Comparison of ENCODE assay signal across 8 cellular contexts in genomic region chr19:55115446-55116065, GRCh38. TPM values are rescaled to one million over a fixed set of nuclear protein-coding genes. Genes with fewer than 3 reads are reported as not detected.
DNase-seq lines count a peak whose midpoint lies in the region; ATAC-seq and TF ChIP-seq lines count a peak whose summit lies in the region.

No MANE protein-coding gene starts in this region.

- no peak overlapping the region for H3K14ac ChIP-seq in mesenchymal stem cell (ENCODE audit: low read length in 2 of 2)

- H4K91ac ChIP-seq in mesenchymal stem cell (ENCODE audit: low read length): peak overlapping the region; percentile 53

- DNase-seq in stimulated activated CD4-positive, alpha-beta T cell treated with anti-CD3 and anti-CD28 coated beads, Interleukin-15, amount 100 ng/mL, for 24 hours: peak; percentile 76
- DNase-seq in stimulated activated CD4-positive, alpha-beta T cell treated with anti-CD3 and anti-CD28 coated beads, Interleukin-12 subunit alpha, Interleukin-12 subunit beta, amount 100 ng/mL, for 4 hours: no peak
- DNase-seq in mesenchymal stem cell: peak; percentile 47
- no peak for DNase-seq in DMS 273 treated with DMSO at 0.1 percent for 48 hours (lab: John Stamatoyannopoulos, UW)
- DNase-seq in stimulated activated CD4-positive, alpha-beta T cell treated with anti-CD3 and anti-CD28 coated beads, Interleukin-4, amount 100 ng/mL, for 24 hours: no peak

- peaks cover 10 to 31% of the 10 kb centered on the region in 2 experiments for H3K36me3 ChIP-seq in mesenchymal stem cell (ENCODE audit: control insufficient read depth in 1 of 2, insufficient read depth in 2 of 2, low read depth in 1 of 2, low read length in 2 of 2)

- H3K27ac ChIP-seq in mesenchymal stem cell (ENCODE audit: low read length, poor library complexity, severe bottlenecking): no peak overlapping the region

- peaks cover 0 to 4% (median 0%) of the 10 kb centered on the region in 5 experiments for H3K9me3 Mint-ChIP-seq in brain

- no peak for TF ChIP-seq CTCF in brain (conservative IDR thresholded peaks at IDR 0.05)

- peak overlapping the region; percentile 100 for H3K9ac ChIP-seq in mesenchymal stem cell (ENCODE audit: low read length)

- H3K27me3 ChIP-seq in mesenchymal stem cell (ENCODE audit: control insufficient read depth in 1 of 2, insufficient read depth in 1 of 2, low read length in 2 of 2): no peaks in the 10 kb centered on the region

- H3K79me1 ChIP-seq in mesenchymal stem cell (replicated peaks; ENCODE audit: low read length, poor library complexity, severe bottlenecking): peaks cover 20% of the 10 kb centered on the region

- H2BK5ac ChIP-seq in mesenchymal stem cell (ENCODE audit: low read depth, low read length, poor library complexity, severe bottlenecking): no peak overlapping the region

- H3K4me1 ChIP-seq in mesenchymal stem cell (ENCODE audit: control insufficient read depth, insufficient read depth, low read depth, low read length): peaks cover 52% of the 10 kb centered on the region

- H3K4ac ChIP-seq in mesenchymal stem cell (ENCODE audit: low read depth in 1 of 2, low read length in 2 of 2): peak overlapping the region in 1 of 2 experiments; percentile 21

- H2BK12ac ChIP-seq in mesenchymal stem cell (ENCODE audit: low read length in 2 of 2): no peak overlapping the region

- peaks cover 57% of the 10 kb centered on the region for H3K4me1 Mint-ChIP-seq in brain

- H3K4me3 ChIP-seq in mesenchymal stem cell (ENCODE audit: insufficient read depth in 1 of 2, low read depth in 1 of 2, low read length in 2 of 2): peak overlapping the region; percentile 73 to 99

- peaks cover 19% of the 10 kb centered on the region for H3K27me3 Mint-ChIP-seq in brain

- no peak overlapping the region for H2BK120ac ChIP-seq in mesenchymal stem cell (ENCODE audit: low read depth, low read length)

- no peak overlapping the region for H3K18ac ChIP-seq in mesenchymal stem cell (ENCODE audit: low read depth in 1 of 2, low read length in 2 of 2)

- H3K9me3 ChIP-seq in mesenchymal stem cell (ENCODE audit: control insufficient read depth, low read length): no peaks in the 10 kb centered on the region

- no peak for ATAC-seq in HG03159 (IDR thresholded peaks at IDR 0.05; ENCODE audit: unreplicated experiment)
- ATAC-seq in GM21447 (IDR thresholded peaks at IDR 0.05; ENCODE audit: unreplicated experiment): no peak

- H3K23ac ChIP-seq in mesenchymal stem cell (ENCODE audit: low read length in 2 of 2): no peak overlapping the region

- H3K4me3 Mint-ChIP-seq in brain: peak overlapping the region; percentile 92 to 98 (median 96)

- H3K36me3 Mint-ChIP-seq in brain: no peaks in the 10 kb centered on the region

- H2BK15ac ChIP-seq in mesenchymal stem cell (ENCODE audit: low read depth, poor library complexity, severe bottlenecking): no peak overlapping the region

- whole genome bisulfite sequencing in mesenchymal stem cell: 62% methylated on average over 7 of the region's 13 CpGs

- H3K27ac Mint-ChIP-seq in brain: peak overlapping the region; percentile 93 to 96 (median 95)

- H2AFZ ChIP-seq in mesenchymal stem cell (ENCODE audit: low read depth, low read length): no peak overlapping the region

- peak overlapping the region; percentile 27 for H2AK5ac ChIP-seq in mesenchymal stem cell (ENCODE audit: low read length, severe bottlenecking)

- H3K4me2 ChIP-seq in mesenchymal stem cell (ENCODE audit: low read length, poor library complexity, severe bottlenecking): peak overlapping the region; percentile 90

- H4K8ac ChIP-seq in mesenchymal stem cell (ENCODE audit: low read length): no peak overlapping the region

RNA-seq across cellular contexts. Expression of gene PPP1R12C, which starts 1.9 kb away (rescaled TPM):
- polyA plus RNA-seq in brain (ENCODE audit: insufficient read depth, low read depth, low replicate concordance): 56.9 TPM
- polyA plus RNA-seq in mesenchymal stem cell (2013, experiment 1 of 2): 83.1 TPM
- polyA plus RNA-seq in mesenchymal stem cell (2013, experiment 2 of 2): 80.0 TPM

RNA-seq across cellular contexts. Expression of gene TNNT1, which starts 33.5 kb away (rescaled TPM):
- 5.7 TPM for polyA plus RNA-seq in brain (ENCODE audit: insufficient read depth, low read depth, low replicate concordance)
- 1.2 TPM for polyA plus RNA-seq in mesenchymal stem cell (2013, experiment 1 of 2)
- polyA plus RNA-seq in mesenchymal stem cell (2013, experiment 2 of 2): 0.99 TPM

RNA-seq across cellular contexts. Expression of gene EPS8L1, which starts 39.9 kb away (rescaled TPM):
- polyA plus RNA-seq in brain (ENCODE audit: insufficient read depth, low read depth, low replicate concordance): 5.5 TPM
- polyA plus RNA-seq in mesenchymal stem cell (2013, experiment 1 of 2): 5.2 TPM
- 4.9 TPM for polyA plus RNA-seq in mesenchymal stem cell (2013, experiment 2 of 2)

RNA-seq across cellular contexts. Expression of gene TNNI3, which starts 42.0 kb away (rescaled TPM):
- polyA plus RNA-seq in brain (ENCODE audit: insufficient read depth, low read depth, low replicate concordance): not detected
- 0.18 TPM for polyA plus RNA-seq in mesenchymal stem cell (2013, experiment 1 of 2)
- 0.18 TPM for polyA plus RNA-seq in mesenchymal stem cell (2013, experiment 2 of 2)

RNA-seq across cellular contexts. Expression of gene DNAAF3, which starts 50.9 kb away (rescaled TPM):
- polyA plus RNA-seq in brain (ENCODE audit: insufficient read depth, low read depth, low replicate concordance): 0.64 TPM
- 0.37 TPM for polyA plus RNA-seq in mesenchymal stem cell (2013, experiment 1 of 2)
- 0.45 TPM for polyA plus RNA-seq in mesenchymal stem cell (2013, experiment 2 of 2)

Comparison
In these comparisons a context has a peak if more than half of its experiments do, and no peak if none do; other contexts are left out.
1. DNase-seq: peak in stimulated activated CD4-positive, alpha-beta T cell treated with anti-CD3 and anti-CD28 coated beads, Interleukin-15, amount 100 ng/mL, for 24 hours (single experiment) and mesenchymal stem cell (single experiment); none in stimulated activated CD4-positive, alpha-beta T cell treated with anti-CD3 and anti-CD28 coated beads, Interleukin-12 subunit alpha, Interleukin-12 subunit beta, amount 100 ng/mL, for 4 hours (single experiment), DMS 273 treated with DMSO at 0.1 percent for 48 hours (single experiment) and stimulated activated CD4-positive, alpha-beta T cell treated with anti-CD3 and anti-CD28 coated beads, Interleukin-4, amount 100 ng/mL, for 24 hours (single experiment).